19 cellular contexts compared by ENCODE assay signal in the genomic region with DNA sequence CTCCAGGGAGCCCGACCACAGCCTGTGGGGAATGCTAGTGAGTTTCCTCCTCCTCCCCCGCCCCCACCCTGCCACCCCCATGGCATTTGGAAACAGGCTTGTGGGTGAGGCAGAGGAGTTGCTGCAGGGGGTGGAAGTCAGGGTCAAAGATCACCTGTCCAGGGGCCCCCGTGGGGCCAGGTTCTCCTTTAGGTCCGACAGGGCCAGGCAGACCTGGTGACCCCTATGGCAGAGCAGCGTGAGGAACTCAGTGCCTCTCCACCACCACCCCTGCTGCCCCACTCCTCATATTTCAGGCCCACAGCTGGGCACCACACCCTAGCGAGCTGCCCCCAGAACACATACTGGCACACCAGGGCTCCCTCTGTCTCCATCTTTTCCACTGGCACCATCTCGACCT. TPM values are rescaled to one million over a fixed set of nuclear protein-coding genes. Genes with fewer than 3 reads are reported as not detected.
DNase-seq lines count a peak whose midpoint lies in the region; ATAC-seq and TF ChIP-seq lines count a peak whose summit lies in the region.
"Had no signal": no experiment of that assay in that cellular context is flagged by ENCODE, and none has a peak within 500 bp of the region (broad histone marks: within the 10 kb centered on the region; RNA-seq: fewer than 3 reads in every experiment).

No MANE protein-coding gene starts in this region.

- CTCF ChIA-PET in activated naive CD4-positive, alpha-beta T cell treated with anti-CD3 and anti-CD28 coated beads for 36 hours (lab: Charles Lee): no interaction called here
- CTCF ChIA-PET in HEK293 (lab: Yijun Ruan, JAX): no interaction called here

- H3K4me3 Mint-ChIP-seq in activated naive CD4-positive, alpha-beta T cell treated with anti-CD3 and anti-CD28 coated beads for 36 hours: no peak overlapping the region
- no peak overlapping the region for H3K4me3 Mint-ChIP-seq in neural crest cell
- H3K4me3 Mint-ChIP-seq: B cell; CD4-positive, CD25-positive, alpha-beta regulatory T cell; CD8-positive, alpha-beta T cell had no signal

- no peaks in the 10 kb centered on the region for H3K27me3 Mint-ChIP-seq in activated naive CD4-positive, alpha-beta T cell treated with anti-CD3 and anti-CD28 coated beads for 36 hours (ENCODE audit: low read depth)
- no peaks in the 10 kb centered on the region for H3K27me3 Mint-ChIP-seq in neural crest cell (ENCODE audit: low read depth)
- H3K27me3 Mint-ChIP-seq: B cell; CD4-positive, CD25-positive, alpha-beta regulatory T cell had no signal

- DNase-seq in activated naive CD4-positive, alpha-beta T cell treated with anti-CD3 and anti-CD28 coated beads, Interleukin-2, amount 50 U/mL, for 72 hours (ENCODE audit: low spot score in 2 of 2): no peak
- DNase-seq in activated naive CD4-positive, alpha-beta T cell treated with anti-CD3 and anti-CD28 coated beads for 36 hours: no peak
- DNase-seq in neural crest cell (ENCODE audit: low read depth, low spot score) (no peak), NCI-H1105 (lab: John Stamatoyannopoulos, UW) (no peak)
- DNase-seq: Caco-2; CD4-positive, CD25-positive, alpha-beta regulatory T cell; CD8-positive, alpha-beta T cell; DMS153; DND-41; GM23248; H7; HCEC 1CT had no signal

- H3K36me3 Mint-ChIP-seq in activated naive CD4-positive, alpha-beta T cell treated with anti-CD3 and anti-CD28 coated beads, Interleukin-2, amount 50 U/mL, for 72 hours: no peaks in the 10 kb centered on the region
- no peaks in the 10 kb centered on the region for H3K36me3 Mint-ChIP-seq in activated naive CD4-positive, alpha-beta T cell treated with anti-CD3 and anti-CD28 coated beads for 36 hours (ENCODE audit: low read depth)
- H3K36me3 Mint-ChIP-seq in neural crest cell (ENCODE audit: low read depth): no peaks in the 10 kb centered on the region
- H3K36me3 Mint-ChIP-seq: CD4-positive, CD25-positive, alpha-beta regulatory T cell; CD8-positive, alpha-beta T cell had no signal

- POLR2A ChIA-PET in HEK293 (lab: Yijun Ruan, JAX): no interaction called here

- H3K4me1 ChIP-seq in HEK293 (ENCODE audit: control insufficient read depth, insufficient read depth, low read length): no peaks in the 10 kb centered on the region
- H3K4me1 ChIP-seq: Caco-2 had no signal

- H3K27ac Mint-ChIP-seq in activated naive CD4-positive, alpha-beta T cell treated with anti-CD3 and anti-CD28 coated beads, Interleukin-2, amount 50 U/mL, for 72 hours: peak overlapping the region; percentile 44 to 59
- H3K27ac Mint-ChIP-seq in activated naive CD4-positive, alpha-beta T cell treated with anti-CD3 and anti-CD28 coated beads for 36 hours: no peak overlapping the region
- peak overlapping the region; percentile 35 for H3K27ac Mint-ChIP-seq in neural crest cell (ENCODE audit: unreplicated experiment)
- H3K27ac Mint-ChIP-seq: B cell; CD4-positive, CD25-positive, alpha-beta regulatory T cell; CD8-positive, alpha-beta T cell had no signal

- H3K9me3 Mint-ChIP-seq in activated naive CD4-positive, alpha-beta T cell treated with anti-CD3 and anti-CD28 coated beads, Interleukin-2, amount 50 U/mL, for 72 hours: no peaks in the 10 kb centered on the region
- no peaks in the 10 kb centered on the region for H3K9me3 Mint-ChIP-seq in activated naive CD4-positive, alpha-beta T cell treated with anti-CD3 and anti-CD28 coated beads for 36 hours
- no peaks in the 10 kb centered on the region for H3K9me3 Mint-ChIP-seq in neural crest cell
- H3K9me3 Mint-ChIP-seq: CD4-positive, CD25-positive, alpha-beta regulatory T cell; CD8-positive, alpha-beta T cell had no signal

- TF ChIP-seq CTCF in HEK293 (tag by site-specific recombination; IDR thresholded peaks at IDR 0.05): no peak
- TF ChIP-seq CTCF in neural crest cell (conservative IDR thresholded peaks at IDR 0.05): no peak

- no peaks in the 10 kb centered on the region for H3K4me1 Mint-ChIP-seq in activated naive CD4-positive, alpha-beta T cell treated with anti-CD3 and anti-CD28 coated beads for 36 hours (ENCODE audit: low read depth)
- no peaks in the 10 kb centered on the region for H3K4me1 Mint-ChIP-seq in neural crest cell
- H3K4me1 Mint-ChIP-seq: B cell; CD4-positive, CD25-positive, alpha-beta regulatory T cell had no signal

- H3K36me3 ChIP-seq in HEK293 (ENCODE audit: control insufficient read depth in 2 of 2, insufficient read depth in 1 of 2, low read length in 2 of 2): peaks cover 0 to 6% of the 10 kb centered on the region in 2 experiments; a peak in 1 of 3 replicates
- H3K36me3 ChIP-seq: BLaER1 had no signal

- H3K4me3 ChIP-seq in HEK293 (ENCODE audit: low read depth, low read length): no peak overlapping the region
- H3K4me3 ChIP-seq: BLaER1, GM23248 had no signal

- ATAC-seq in activated naive CD4-positive, alpha-beta T cell treated with anti-CD3 and anti-CD28 coated beads, Interleukin-2, amount 50 U/mL, for 72 hours: no peak
- no peak for ATAC-seq in HG02623 (IDR thresholded peaks at IDR 0.05; ENCODE audit: unreplicated experiment)
- ATAC-seq: CD8-positive, alpha-beta T cell had no signal

- H3K27ac ChIP-seq in HEK293 (ENCODE audit: extremely low read depth, low read depth, low read length): no peak overlapping the region
- H3K27ac ChIP-seq: 22Rv1, BLaER1, C4-2B, GM23248 had no signal

- H3K9me3 ChIP-seq in HEK293 (ENCODE audit: control insufficient read depth, insufficient read depth, low read depth, low read length): no peaks in the 10 kb centered on the region
- H3K9me3 ChIP-seq: BLaER1, Caco-2 had no signal

- intact Hi-C loops in activated naive CD4-positive, alpha-beta T cell treated with anti-CD3 and anti-CD28 coated beads for 36 hours (cut with micrococcal nuclease): no loop called here

TF ChIP-seq in HEK293, 187 proteins besides CTCF, POLR2A, EP300 and RAD21:
- TF ChIP-seq ZFHX2 (tag by site-specific recombination; conservative IDR thresholded peaks at IDR 0.05) (peak; percentile 42), ZNF560 (tag by site-specific recombination; IDR thresholded peaks at IDR 0.05; ENCODE audit: borderline replicate concordance) (no peak), ZXDB (tag by site-specific recombination; IDR thresholded peaks at IDR 0.05) (no peak), ZNF623 (tag by site-specific recombination; IDR thresholded peaks at IDR 0.05) (no peak), EGR2 (tag by site-specific recombination; IDR thresholded peaks at IDR 0.05; ENCODE audit: low read depth) (peak; percentile 19; the same call in 1 of the 2 replicates)

RNA-seq across cellular contexts. Expression of a gene that starts 8.9 kb away (rescaled TPM):
- total RNA-seq in activated naive CD4-positive, alpha-beta T cell treated with anti-CD3 and anti-CD28 coated beads, Interleukin-2, amount 50 U/mL, for 72 hours: under 1 TPM in 1 of 2 donors, not detected in 1; 0.21 TPM
- not detected for total RNA-seq in activated naive CD4-positive, alpha-beta T cell treated with anti-CD3 and anti-CD28 coated beads for 36 hours
- total RNA-seq in neural crest cell: 1.3 TPM in 2 replicates
- total RNA-seq: B cell; CD4-positive, CD25-positive, alpha-beta regulatory T cell; CD8-positive, alpha-beta T cell; H1 had no signal

RNA-seq across cellular contexts. Expression of a gene that starts 15.9 kb away (rescaled TPM):
- total RNA-seq in activated naive CD4-positive, alpha-beta T cell treated with anti-CD3 and anti-CD28 coated beads, Interleukin-2, amount 50 U/mL, for 72 hours: 100 to 1,000 TPM in 1 of 2 donors, 1 to 10 TPM in 1; 6.3 to 139 TPM
- 1 to 10 TPM; 5.1 to 5.4 TPM for total RNA-seq in activated naive CD4-positive, alpha-beta T cell treated with anti-CD3 and anti-CD28 coated beads for 36 hours
- 19.2 and 20.4 TPM in 2 replicates for total RNA-seq in neural crest cell

RNA-seq across cellular contexts. Expression of a gene that starts 22.6 kb away (rescaled TPM):
- total RNA-seq in activated naive CD4-positive, alpha-beta T cell treated with anti-CD3 and anti-CD28 coated beads, Interleukin-2, amount 50 U/mL, for 72 hours: 1 to 10 TPM; 3.2 to 5.5 TPM
- total RNA-seq in activated naive CD4-positive, alpha-beta T cell treated with anti-CD3 and anti-CD28 coated beads for 36 hours: 1 to 10 TPM in 1 of 2 experiments, under 1 TPM in 1; 0.84 to 1.0 TPM
- 28.4 and 28.7 TPM in 2 replicates for total RNA-seq in neural crest cell

RNA-seq across cellular contexts. Expression of a gene that starts 36.9 kb away (rescaled TPM):
- total RNA-seq in activated naive CD4-positive, alpha-beta T cell treated with anti-CD3 and anti-CD28 coated beads, Interleukin-2, amount 50 U/mL, for 72 hours: 100 to 1,000 TPM; 257 to 269 TPM
- 100 to 1,000 TPM; 211 to 232 TPM for total RNA-seq in activated naive CD4-positive, alpha-beta T cell treated with anti-CD3 and anti-CD28 coated beads for 36 hours
- 288 and 297 TPM in 2 replicates for total RNA-seq in neural crest cell

RNA-seq across cellular contexts. Expression of a gene that starts 49.1 kb away (rescaled TPM):
- under 1 TPM in 1 of 2 donors, not detected in 1; 0.36 TPM for total RNA-seq in activated naive CD4-positive, alpha-beta T cell treated with anti-CD3 and anti-CD28 coated beads, Interleukin-2, amount 50 U/mL, for 72 hours
- total RNA-seq in activated naive CD4-positive, alpha-beta T cell treated with anti-CD3 and anti-CD28 coated beads for 36 hours: not detected
- total RNA-seq in neural crest cell: 0.51 and 0.66 TPM in 2 replicates
- total RNA-seq: B cell; Caco-2; CD4-positive, CD25-positive, alpha-beta regulatory T cell; CD8-positive, alpha-beta T cell; GM23248; H1; H7 had no signal
